Comparison of ENCODE assay signal across 1 cellular context in genomic region chr19:47112664-47113445, GRCh38.
A peak's percentile ranks its signal among the peaks of the same experiment; 100 is the strongest.
TF ChIP-seq lines count a peak whose summit lies in the region.

No MANE protein-coding gene starts in this region.

TF ChIP-seq in HCT116, 20 proteins besides CTCF, POLR2A, EP300 and RAD21 (continued from another document):
- TF ChIP-seq, protein P1, sequence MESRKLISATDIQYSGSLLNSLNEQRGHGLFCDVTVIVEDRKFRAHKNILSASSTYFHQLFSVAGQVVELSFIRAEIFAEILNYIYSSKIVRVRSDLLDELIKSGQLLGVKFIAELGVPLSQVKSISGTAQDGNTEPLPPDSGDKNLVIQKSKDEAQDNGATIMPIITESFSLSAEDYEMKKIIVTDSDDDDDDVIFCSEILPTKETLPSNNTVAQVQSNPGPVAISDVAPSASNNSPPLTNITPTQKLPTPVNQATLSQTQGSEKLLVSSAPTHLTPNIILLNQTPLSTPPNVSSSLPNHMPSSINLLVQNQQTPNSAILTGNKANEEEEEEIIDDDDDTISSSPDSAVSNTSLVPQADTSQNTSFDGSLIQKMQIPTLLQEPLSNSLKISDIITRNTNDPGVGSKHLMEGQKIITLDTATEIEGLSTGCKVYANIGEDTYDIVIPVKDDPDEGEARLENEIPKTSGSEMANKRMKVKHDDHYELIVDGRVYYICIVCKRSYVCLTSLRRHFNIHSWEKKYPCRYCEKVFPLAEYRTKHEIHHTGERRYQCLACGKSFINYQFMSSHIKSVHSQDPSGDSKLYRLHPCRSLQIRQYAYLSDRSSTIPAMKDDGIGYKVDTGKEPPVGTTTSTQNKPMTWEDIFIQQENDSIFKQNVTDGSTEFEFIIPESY (IDR thresholded peaks at IDR 0.05; ENCODE audit: extremely low read depth, insufficient replicate concordance, low read length), result peak; percentile 39
- TF ChIP-seq YY1 (IDR thresholded peaks at IDR 0.05; ENCODE audit: extremely low read depth, insufficient replicate concordance, low read depth, low read length) (peak; percentile 96), SRF (IDR thresholded peaks at IDR 0.05; ENCODE audit: low read depth) (peak; percentile 71), CBX3 (IDR thresholded peaks at IDR 0.05; ENCODE audit: low read depth) (0 out of 2 replicates have a peak, but pooled peaks have one; percentile 41), ZNF274 (IDR thresholded peaks at IDR 0.05; ENCODE audit: low read depth, low read length) (no peak), ZFX (IDR thresholded peaks at IDR 0.05) (peak; percentile 99), REST (IDR thresholded peaks at IDR 0.05; ENCODE audit: low read depth) (no peak), FOSL1 (IDR thresholded peaks at IDR 0.05; ENCODE audit: low read depth) (no peak)
